Comparison of ENCODE assay signal across 13 cellular contexts in genomic region chr2:63052411-63053234, GRCh38. TPM values are rescaled to one million over a fixed set of nuclear protein-coding genes. Genes with fewer than 3 reads are reported as not detected.
A peak's percentile ranks its signal among the peaks of the same experiment; 100 is the strongest.
DNase-seq lines count a peak whose midpoint lies in the region; ATAC-seq and TF ChIP-seq lines count a peak whose summit lies in the region.
"Had no signal": no experiment of that assay in that cellular context is flagged by ENCODE, and none has a peak within 500 bp of the region (broad histone marks: within the 10 kb centered on the region; RNA-seq: fewer than 3 reads in every experiment).

No MANE protein-coding gene starts in this region.

- H3K4me3 ChIP-seq in iPS-20b (ENCODE audit: low read length) = peak overlapping the region; percentile 82; the same call in 1 of the 2 replicates
- no peak overlapping the region for H3K4me3 ChIP-seq in MM.1S (ENCODE audit: low read length)
- H3K4me3 ChIP-seq in thyroid gland (replicated peaks in 1 of 3) = no peak overlapping the region

- intact Hi-C loops in thyroid gland (cut with DNase I) = no loop called here

- peaks cover 7% of the 10 kb centered on the region; the same call in 1 of the 2 replicates for H3F3A ChIP-seq in MM.1S (ENCODE audit: insufficient read depth, low read length)

- TF ChIP-seq POLR2A in thyroid gland (IDR thresholded peaks at IDR 0.05) = no peak

- H2AFZ ChIP-seq in MM.1S (ENCODE audit: low read length) = no peak overlapping the region

- POLR2A ChIA-PET in activated CD4-positive, alpha-beta T cell treated with anti-CD3 and anti-CD28 coated beads, Interleukin-2, amount 10 ng/mL, durations not matched to agents 7 days and 5 days (lab: Charles Lee) = no interaction called here

- no peak for TF ChIP-seq CTCF in MM.1S (IDR thresholded peaks at IDR 0.05; ENCODE audit: low read length)
- no peak for TF ChIP-seq CTCF in thyroid gland (IDR thresholded peaks at IDR 0.05)

- peaks cover 67% of the 10 kb centered on the region for H3K4me1 Mint-ChIP-seq in activated CD4-positive, alpha-beta T cell treated with anti-CD3 and anti-CD28 coated beads, Interleukin-2, amount 10 ng/mL, durations not matched to agents 7 days and 5 days
- peaks cover 48% of the 10 kb centered on the region for H3K4me1 Mint-ChIP-seq in T-helper 17 cell
- H3K4me1 Mint-ChIP-seq in stimulated activated effector memory CD8-positive, alpha-beta T cell treated with anti-CD3 and anti-CD28 coated beads, Interleukin-12 subunit alpha, Interleukin-12 subunit beta, amount 100 ng/mL, for 72 hours = peaks cover 82% of the 10 kb centered on the region

- peaks cover 98% of the 10 kb centered on the region for H3K27me3 ChIP-seq in iPS-20b (ENCODE audit: insufficient read depth, low read length)
- no peaks in the 10 kb centered on the region for H3K27me3 ChIP-seq in MM.1S (replicated peaks; ENCODE audit: insufficient read depth, low read length)
- peaks cover 71% of the 10 kb centered on the region for H3K27me3 ChIP-seq in thyroid gland

- H3K27ac Mint-ChIP-seq in activated CD4-positive, alpha-beta T cell treated with anti-CD3 and anti-CD28 coated beads, Interleukin-2, amount 10 ng/mL, durations not matched to agents 7 days and 5 days = peak overlapping the region; percentile 46
- H3K27ac Mint-ChIP-seq in T-helper 17 cell = peak overlapping the region; percentile 27
- H3K27ac Mint-ChIP-seq in stimulated activated effector memory CD8-positive, alpha-beta T cell treated with anti-CD3 and anti-CD28 coated beads, Interleukin-12 subunit alpha, Interleukin-12 subunit beta, amount 100 ng/mL, for 72 hours = no peak overlapping the region

- DNase-seq in activated CD4-positive, alpha-beta T cell treated with anti-CD3 and anti-CD28 coated beads, Interleukin-2, amount 10 ng/mL, durations not matched to agents 7 days and 5 days = no peak
- DNase-seq in activated CD4-positive, alpha-beta T cell treated with anti-CD3 and anti-CD28 coated beads for 1 hour = no peak
- DNase-seq in T-helper 17 cell = no peak
- DNase-seq in stimulated activated effector memory CD8-positive, alpha-beta T cell treated with anti-CD3 and anti-CD28 coated beads, Interleukin-12 subunit alpha, Interleukin-12 subunit beta, amount 100 ng/mL, for 72 hours (ENCODE audit: low spot score in 2 of 2) = no peak
- DNase-seq in MM.1S = no peak
- no peak for DNase-seq in thyroid gland
- no peak for DNase-seq in T-helper 2 cell
- DNase-seq: effector CD8-positive, alpha-beta T cell; NCI-H187 treated with DMSO at 0.1 percent for 48 hours; occipital lobe; stimulated activated CD4-positive, alpha-beta T cell treated with anti-CD3 and anti-CD28 coated beads, Interleukin-1b, Interleukin-23, amount 100 ng/mL, for 48 hours; substantia nigra had no signal

- no peak overlapping the region for H3K4me2 ChIP-seq in MM.1S (ENCODE audit: low read depth, low read length)

- 72 to 78% methylated on average over 14 to 23 of the region's 30 CpGs for WGBS in thyroid gland, 2 donors

- H3K4me1 ChIP-seq in iPS-20b (ENCODE audit: insufficient read depth, low read length) = peaks cover 13% of the 10 kb centered on the region; the same call in 1 of the 2 replicates
- no peaks in the 10 kb centered on the region for H3K4me1 ChIP-seq in MM.1S (ENCODE audit: low read length)
- H3K4me1 ChIP-seq in thyroid gland = peaks cover 25 to 59% of the 10 kb centered on the region in 2 donors

- H3K36me3 Mint-ChIP-seq in activated CD4-positive, alpha-beta T cell treated with anti-CD3 and anti-CD28 coated beads, Interleukin-2, amount 10 ng/mL, durations not matched to agents 7 days and 5 days (ENCODE audit: low read depth) = peaks cover 3% of the 10 kb centered on the region
- H3K36me3 Mint-ChIP-seq in T-helper 17 cell (ENCODE audit: low read depth) = peaks cover 10% of the 10 kb centered on the region
- H3K36me3 Mint-ChIP-seq in stimulated activated effector memory CD8-positive, alpha-beta T cell treated with anti-CD3 and anti-CD28 coated beads, Interleukin-12 subunit alpha, Interleukin-12 subunit beta, amount 100 ng/mL, for 72 hours = no peaks in the 10 kb centered on the region

- CTCF ChIA-PET in activated CD4-positive, alpha-beta T cell treated with anti-CD3 and anti-CD28 coated beads, Interleukin-2, amount 10 ng/mL, durations not matched to agents 7 days and 5 days (lab: Charles Lee) = interaction anchor here (0.9 kb wide), 1 partner anchor 11 kb away, joined by 3 read pairs; no protein-coding TSS in a partner anchor

- H3K9me3 ChIP-seq in T-helper 17 cell (ENCODE audit: control insufficient read depth, low read length, poor library complexity, severe bottlenecking) = no peaks in the 10 kb centered on the region
- H3K9me3 ChIP-seq in iPS-20b (ENCODE audit: insufficient read depth, low read depth, low read length) = peaks cover 19% of the 10 kb centered on the region
- no peaks in the 10 kb centered on the region for H3K9me3 ChIP-seq in MM.1S (replicated peaks; ENCODE audit: insufficient read depth, low read length)
- H3K9me3 ChIP-seq in thyroid gland = no peaks in the 10 kb centered on the region

- H3K9ac ChIP-seq in iPS-20b (ENCODE audit: low read depth, low read length) = no peak overlapping the region
- H3K9ac ChIP-seq in MM.1S (ENCODE audit: low read length) = no peak overlapping the region

- H3K27ac ChIP-seq in iPS-20b (ENCODE audit: low read length) (no peak overlapping the region), MM.1S (ENCODE audit: low read length) (no peak overlapping the region), thyroid gland (no peak overlapping the region)

- no peak overlapping the region for H3K4me3 Mint-ChIP-seq in activated CD4-positive, alpha-beta T cell treated with anti-CD3 and anti-CD28 coated beads, Interleukin-2, amount 10 ng/mL, durations not matched to agents 7 days and 5 days
- H3K4me3 Mint-ChIP-seq in T-helper 17 cell = peak overlapping the region; percentile 80
- peak overlapping the region; percentile 85 for H3K4me3 Mint-ChIP-seq in stimulated activated effector memory CD8-positive, alpha-beta T cell treated with anti-CD3 and anti-CD28 coated beads, Interleukin-12 subunit alpha, Interleukin-12 subunit beta, amount 100 ng/mL, for 72 hours

- H4K20me1 ChIP-seq in MM.1S (ENCODE audit: insufficient read depth, low read length) = no peaks in the 10 kb centered on the region

- no peaks in the 10 kb centered on the region for H3K79me2 ChIP-seq in MM.1S (ENCODE audit: low read length)

- no peaks in the 10 kb centered on the region for H3K36me3 ChIP-seq in iPS-20b (ENCODE audit: insufficient read depth, low read depth, low read length)
- H3K36me3 ChIP-seq in MM.1S (replicated peaks; ENCODE audit: insufficient read depth, low read length) = no peaks in the 10 kb centered on the region
- no peaks in the 10 kb centered on the region for H3K36me3 ChIP-seq in thyroid gland

- ATAC-seq in T-helper 17 cell = no peak
- ATAC-seq in stimulated activated effector memory CD8-positive, alpha-beta T cell treated with anti-CD3 and anti-CD28 coated beads, Interleukin-12 subunit alpha, Interleukin-12 subunit beta, amount 100 ng/mL, for 72 hours = no peak

- H3K27me3 Mint-ChIP-seq in activated CD4-positive, alpha-beta T cell treated with anti-CD3 and anti-CD28 coated beads, Interleukin-2, amount 10 ng/mL, durations not matched to agents 7 days and 5 days = peaks cover 89% of the 10 kb centered on the region
- H3K27me3 Mint-ChIP-seq in T-helper 17 cell = peaks cover 89% of the 10 kb centered on the region

- H3K9me2 ChIP-seq in MM.1S (replicated peaks; ENCODE audit: insufficient read depth, low read length) = no peaks in the 10 kb centered on the region

- no peaks in the 10 kb centered on the region for H3K9me3 Mint-ChIP-seq in activated CD4-positive, alpha-beta T cell treated with anti-CD3 and anti-CD28 coated beads, Interleukin-2, amount 10 ng/mL, durations not matched to agents 7 days and 5 days
- H3K9me3 Mint-ChIP-seq in stimulated activated effector memory CD8-positive, alpha-beta T cell treated with anti-CD3 and anti-CD28 coated beads, Interleukin-12 subunit alpha, Interleukin-12 subunit beta, amount 100 ng/mL, for 72 hours = no peaks in the 10 kb centered on the region

RNA-seq across cellular contexts. Expression of gene OTX1, which starts 2.0 kb away (rescaled TPM):
- total RNA-seq in activated CD4-positive, alpha-beta T cell treated with anti-CD3 and anti-CD28 coated beads, Interleukin-2, amount 10 ng/mL, durations not matched to agents 7 days and 5 days = not detected
- total RNA-seq in T-helper 17 cell = not detected
- total RNA-seq in thyroid gland = not detected
